Comparison of ENCODE assay signal across 10 cellular contexts in the genomic region with DNA sequence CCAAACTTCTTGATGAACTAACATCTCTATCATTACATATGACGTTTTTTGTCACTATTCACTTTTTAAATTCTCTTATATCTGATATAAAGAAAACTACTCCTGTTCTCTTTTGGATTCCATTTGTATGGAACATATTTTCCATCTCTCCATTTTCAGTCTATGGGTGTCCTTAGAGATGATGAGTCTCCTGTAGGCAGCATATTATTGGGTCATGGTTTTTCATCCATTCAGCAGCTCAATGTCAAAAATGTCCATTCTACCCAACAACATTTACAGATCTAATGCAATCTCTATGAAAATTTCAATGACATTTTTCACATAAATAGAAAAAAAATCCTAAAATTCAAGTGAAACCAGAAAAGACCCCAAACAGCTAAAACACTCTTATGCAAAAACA.
"Had no signal": no experiment of that assay in that cellular context is flagged by ENCODE, and none has a peak within 500 bp of the region (broad histone marks: within the 10 kb centered on the region; RNA-seq: fewer than 3 reads in every experiment).

No MANE protein-coding gene starts in this region.

- ATAC-seq: GM23338, HepG2 had no signal

- H3K4me2 ChIP-seq: GM23338, KMS-11 had no signal

- DNase-seq: H9, HCEC 1CT, HFFc6, KBM-7 had no signal

- H3K4me3 ChIP-seq: GM23338 had no signal

- FAIRE-seq: H1, H54, HepG2 had no signal

- H2AFZ ChIP-seq: GM23338 had no signal

- H3K9ac ChIP-seq: KMS-11 had no signal

- H3K27ac ChIP-seq: HL-60, KMS-11 had no signal
